Comparison of ENCODE assay signal across 12 cellular contexts in genomic region chr3:141442421-141442820, GRCh38. TPM values are rescaled to one million over a fixed set of nuclear protein-coding genes. Genes with fewer than 3 reads are reported as not detected.
DNase-seq lines count a peak whose midpoint lies in the region; TF ChIP-seq lines count a peak whose summit lies in the region.
"Had no signal": no experiment of that assay in that cellular context is flagged by ENCODE, and none has a peak within 500 bp of the region (broad histone marks: within the 10 kb centered on the region; RNA-seq: fewer than 3 reads in every experiment).

No MANE protein-coding gene starts in this region.

- TF ChIP-seq EP300 in tibial nerve (IDR thresholded peaks at IDR 0.05): no peak

- DNase-seq in NCI-H510A treated with DMSO at 0.1 percent for 48 hours (lab: John Stamatoyannopoulos, UW) (peak; percentile 59), NCI-H510A (lab: John Stamatoyannopoulos, UW) (no peak), epithelial cell of prostate (ENCODE audit: low read depth, low spot score) (no peak), tibial nerve (ENCODE audit: low spot score in 2 of 2) (no peak), DMS114 treated with DMSO at 0.1 percent for 48 hours (lab: John Stamatoyannopoulos, UW; ENCODE audit: unreplicated experiment) (no peak), NCI-H446 treated with DMSO at 0.1 percent for 48 hours (lab: John Stamatoyannopoulos, UW) (no peak), NCI-H2081 treated with DMSO at 0.1 percent for 48 hours (lab: John Stamatoyannopoulos, UW) (no peak)
- DNase-seq: DMS79; effector CD4-positive, alpha-beta T cell; glutamatergic neuron had no signal

- H3K9me3 ChIP-seq in mucosa of rectum (ENCODE audit: control insufficient read depth in 2 of 2, low read length in 2 of 2): no peaks in the 10 kb centered on the region
- H3K9me3 ChIP-seq in tibial nerve: no peaks in the 10 kb centered on the region
- H3K9me3 ChIP-seq: A549 had no signal

- H3K36me3 ChIP-seq in mucosa of rectum (ENCODE audit: control insufficient read depth in 2 of 2, insufficient read depth in 2 of 2, low read length in 2 of 2) (peaks cover 45 to 51% of the 10 kb centered on the region in 2 donors), tibial nerve (peaks cover 0 to 67% (median 0%) of the 10 kb centered on the region in 3 donors)

- H3K4me3 ChIP-seq in mucosa of rectum (ENCODE audit: low read length in 2 of 2) (no peak overlapping the region), tibial nerve (no peak overlapping the region)
- H3K4me3 ChIP-seq: A549 had no signal

- H3K4me1 ChIP-seq in mucosa of rectum (ENCODE audit: control insufficient read depth in 2 of 2, insufficient read depth in 2 of 2, low read length in 2 of 2) (peaks cover 0 to 6% of the 10 kb centered on the region in 2 donors), tibial nerve (peaks cover 0 to 38% (median 13%) of the 10 kb centered on the region in 4 donors)

- H3K27me3 ChIP-seq in mucosa of rectum (ENCODE audit: control insufficient read depth in 2 of 2, insufficient read depth in 2 of 2, low read length in 2 of 2) (no peaks in the 10 kb centered on the region), tibial nerve (no peaks in the 10 kb centered on the region)

- H3K9ac ChIP-seq in mucosa of rectum (ENCODE audit: low read depth in 1 of 2, low read length in 2 of 2): no peak overlapping the region

- TF ChIP-seq CTCF in tibial nerve (IDR thresholded peaks at IDR 0.05): no peak

- TF ChIP-seq POLR2A in tibial nerve (IDR thresholded peaks at IDR 0.05): no peak

- H3K27ac ChIP-seq in epithelial cell of prostate (peak overlapping the region; percentile 7), mucosa of rectum (ENCODE audit: low read depth in 2 of 2, low read length in 2 of 2) (peak overlapping the region; percentile 46 to 69), tibial nerve (peak overlapping the region in 3 of 4 donors; percentile 5 to 66 (median 32))

- 68 to 70% methylated on average over 12 of the region's 12 CpGs for WGBS in tibial nerve, 2 donors

RNA-seq across cellular contexts. Expression of gene RASA2, which starts 44.4 kb away (rescaled TPM):
- 10 to 100 TPM; 19.6 to 46.8 (median 37.2) TPM for total RNA-seq in tibial nerve

Comparison
In these comparisons a context has a peak if more than half of its experiments do, and no peak if none do; other contexts are left out.
1. H3K27ac ChIP-seq: peak in every context shown above with its lines; median percentile 58 in mucosa of rectum; 32 in tibial nerve; 7 in epithelial cell of prostate.